ENCODE assay signal across 17 cellular contexts in the genomic region with DNA sequence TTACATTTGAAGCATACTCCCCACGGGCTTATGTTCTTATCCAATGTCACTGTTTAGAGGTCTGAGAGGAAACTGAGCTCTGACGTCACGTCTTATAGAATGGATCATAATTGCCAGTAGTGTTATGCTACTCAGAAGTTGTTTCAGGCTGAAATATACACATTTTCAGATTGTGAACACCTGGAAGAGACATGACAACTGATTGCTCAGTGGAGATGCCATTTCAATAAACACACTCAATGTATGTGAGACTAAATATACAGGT. TPM values are rescaled to one million over a fixed set of nuclear protein-coding genes. Genes with fewer than 3 reads are reported as not detected.
A peak's percentile ranks its signal among the peaks of the same experiment; 100 is the strongest.
DNase-seq lines count a peak whose midpoint lies in the region; ATAC-seq and TF ChIP-seq lines count a peak whose summit lies in the region.
"Had no signal": no experiment of that assay in that cellular context is flagged by ENCODE, and none has a peak within 500 bp of the region (broad histone marks: within the 10 kb centered on the region; RNA-seq: fewer than 3 reads in every experiment).

No MANE protein-coding gene starts in this region.

- H3K9ac ChIP-seq in fibroblast of lung (ENCODE audit: insufficient read depth, low read length): no peak overlapping the region
- H3K9ac ChIP-seq in smooth muscle cell (ENCODE audit: low read depth): peak overlapping the region; percentile 33

- no peaks in the 10 kb centered on the region for H3K27me3 ChIP-seq in SJSA1 (replicated peaks)
- H3K27me3 ChIP-seq in fibroblast of lung (ENCODE audit: control insufficient read depth, insufficient read depth, low read length): no peaks in the 10 kb centered on the region
- H3K27me3 ChIP-seq in smooth muscle cell (ENCODE audit: low read depth): no peaks in the 10 kb centered on the region
- H3K27me3 ChIP-seq: BE2C had no signal

- H3K4me1 ChIP-seq in HEK293 (ENCODE audit: control insufficient read depth, insufficient read depth, low read length) (peaks cover 17% of the 10 kb centered on the region), SJSA1 (replicated peaks) (peaks cover 36% of the 10 kb centered on the region), fibroblast of lung (ENCODE audit: control insufficient read depth, extremely low read depth, insufficient read depth, low read length) (peaks cover 14% of the 10 kb centered on the region), smooth muscle cell (ENCODE audit: low read depth) (peaks cover 38% of the 10 kb centered on the region)

- H3K4me3 ChIP-seq in HEK293 (ENCODE audit: low read depth, low read length) (no peak overlapping the region), SJSA1 (no peak overlapping the region), fibroblast of lung (replicated peaks in 1 of 4; ENCODE audit: control extremely low read depth in 1 of 4, insufficient read depth in 1 of 4, low read depth in 3 of 4, low read length in 4 of 4) (no peak overlapping the region), smooth muscle cell (no peak overlapping the region)
- H3K4me3 ChIP-seq: GM12878 had no signal

- H3K27ac ChIP-seq in HEK293 (ENCODE audit: extremely low read depth, low read depth, low read length): no peak overlapping the region; the same call in 1 of the 2 replicates
- H3K27ac ChIP-seq in SJSA1: peak overlapping the region; percentile 15; the same call in 1 of the 2 replicates
- no peak overlapping the region for H3K27ac ChIP-seq in fibroblast of lung (ENCODE audit: insufficient read depth, low read length)
- peak overlapping the region; percentile 81 for H3K27ac ChIP-seq in smooth muscle cell (ENCODE audit: low read depth)

- TF ChIP-seq CTCF in HEK293 (tag by site-specific recombination; IDR thresholded peaks at IDR 0.05) (no peak), fibroblast of lung (conservative IDR thresholded peaks at IDR 0.05 in 1 of 2, IDR thresholded peaks at IDR 0.05 in 1 of 2; ENCODE audit: low read depth in 1 of 2, low read length in 2 of 2) (no peak), smooth muscle cell (IDR thresholded peaks at IDR 0.05; ENCODE audit: borderline replicate concordance, insufficient read depth, poor library complexity, severe bottlenecking) (no peak)

- ATAC-seq in HG02840 (IDR thresholded peaks at IDR 0.05; ENCODE audit: low FRiP score, unreplicated experiment): no peak

- POLR2A ChIA-PET in HEK293 (lab: Yijun Ruan, JAX): no interaction called here

- H4K20me1 ChIP-seq in fibroblast of lung (ENCODE audit: control insufficient read depth, extremely low read depth, insufficient read depth, low read length): no peaks in the 10 kb centered on the region
- peaks cover 100% of the 10 kb centered on the region for H4K20me1 ChIP-seq in smooth muscle cell (ENCODE audit: low read depth)

- H3K36me3 ChIP-seq in HEK293 (ENCODE audit: control insufficient read depth in 2 of 2, insufficient read depth in 1 of 2, low read length in 2 of 2) (no peaks in the 10 kb centered on the region), SJSA1 (no peaks in the 10 kb centered on the region), fibroblast of lung (ENCODE audit: control insufficient read depth, insufficient read depth, low read length) (no peaks in the 10 kb centered on the region), smooth muscle cell (ENCODE audit: low read depth) (no peaks in the 10 kb centered on the region)
- H3K36me3 ChIP-seq: BE2C had no signal

- no peaks in the 10 kb centered on the region for H3K9me3 ChIP-seq in HEK293 (ENCODE audit: control insufficient read depth, insufficient read depth, low read depth, low read length)
- no peaks in the 10 kb centered on the region for H3K9me3 ChIP-seq in SJSA1 (replicated peaks)
- no peaks in the 10 kb centered on the region for H3K9me3 ChIP-seq in fibroblast of lung (ENCODE audit: control insufficient read depth, insufficient read depth, low read depth, low read length)
- no peaks in the 10 kb centered on the region for H3K9me3 ChIP-seq in smooth muscle cell (replicated peaks; ENCODE audit: low read depth)
- H3K9me3 ChIP-seq: BE2C had no signal

- H3K79me2 ChIP-seq in fibroblast of lung (ENCODE audit: control insufficient read depth, insufficient read depth, low read length) (no peaks in the 10 kb centered on the region), smooth muscle cell (ENCODE audit: low read depth) (peaks cover 98% of the 10 kb centered on the region)

- CTCF ChIA-PET in HEK293 (lab: Yijun Ruan, JAX): no interaction called here

- 21% methylated on average over 3 of the region's 3 CpGs for WGBS in smooth muscle cell (ENCODE audit: low lambda C conversion rate)

- no peak overlapping the region for H2AFZ ChIP-seq in fibroblast of lung (ENCODE audit: low read length)
- no peak overlapping the region for H2AFZ ChIP-seq in smooth muscle cell (ENCODE audit: low read depth)

- peak overlapping the region; percentile 27 for H3K4me2 ChIP-seq in fibroblast of lung (ENCODE audit: extremely low read depth, insufficient read depth, low read length)
- H3K4me2 ChIP-seq in smooth muscle cell: peak overlapping the region; percentile 69

- H3F3A ChIP-seq in smooth muscle cell (ENCODE audit: low read depth): peaks cover 64% of the 10 kb centered on the region

- no peak for DNase-seq in SJSA1 (ENCODE audit: low read depth in 1 of 2, low spot score in 2 of 2)
- no peak for DNase-seq in fibroblast of lung (ENCODE audit: low read depth in 2 of 2)
- no peak for DNase-seq in smooth muscle cell (lab: John Stamatoyannopoulos, UW; ENCODE audit: unreplicated experiment)
- DNase-seq in ecto neural progenitor cell (ENCODE audit: low spot score): no peak
- DNase-seq in globus pallidus (ENCODE audit: low spot score): no peak
- DNase-seq: ACHN; BE2C; C1 segment of cervical spinal cord; CD4-positive, CD25-positive, alpha-beta regulatory T cell; CD8-positive, alpha-beta memory T cell; COR-L47; DMS 273 treated with DMSO at 0.1 percent for 48 hours; DND-41 had no signal

TF ChIP-seq in HEK293, 187 proteins besides CTCF, POLR2A, EP300 and RAD21 (continues in another document):
- TF ChIP-seq ZEB2 (tag by site-specific recombination; IDR thresholded peaks at IDR 0.05) (0 out of 2 replicates have a peak, but pooled peaks have one; percentile 3), ZNF341 (tag by site-specific recombination; IDR thresholded peaks at IDR 0.05; ENCODE audit: low read depth) (no peak), ZBTB21 (tag by site-specific recombination; IDR thresholded peaks at IDR 0.05) (peak; percentile 62; the same call in 1 of the 2 replicates)
- TF ChIP-seq, protein P1, sequence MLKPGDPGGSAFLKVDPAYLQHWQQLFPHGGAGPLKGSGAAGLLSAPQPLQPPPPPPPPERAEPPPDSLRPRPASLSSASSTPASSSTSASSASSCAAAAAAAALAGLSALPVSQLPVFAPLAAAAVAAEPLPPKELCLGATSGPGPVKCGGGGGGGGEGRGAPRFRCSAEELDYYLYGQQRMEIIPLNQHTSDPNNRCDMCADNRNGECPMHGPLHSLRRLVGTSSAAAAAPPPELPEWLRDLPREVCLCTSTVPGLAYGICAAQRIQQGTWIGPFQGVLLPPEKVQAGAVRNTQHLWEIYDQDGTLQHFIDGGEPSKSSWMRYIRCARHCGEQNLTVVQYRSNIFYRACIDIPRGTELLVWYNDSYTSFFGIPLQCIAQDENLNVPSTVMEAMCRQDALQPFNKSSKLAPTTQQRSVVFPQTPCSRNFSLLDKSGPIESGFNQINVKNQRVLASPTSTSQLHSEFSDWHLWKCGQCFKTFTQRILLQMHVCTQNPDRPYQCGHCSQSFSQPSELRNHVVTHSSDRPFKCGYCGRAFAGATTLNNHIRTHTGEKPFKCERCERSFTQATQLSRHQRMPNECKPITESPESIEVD (tag by site-specific recombination; IDR thresholded peaks at IDR 0.05): 0 out of 2 replicates have a peak, but pooled peaks have one; percentile 1

RNA-seq across cellular contexts. Expression of a gene that starts 17.3 kb away (rescaled TPM):
- 1.6 and 3.8 TPM in 2 replicates for total RNA-seq in SJSA1 (2014; rRNA removed; shearing (Covaris generic))
- total RNA-seq in fibroblast of lung (0.77 and 1.3 TPM in 2 replicates), smooth muscle cell (738 and 786 TPM in 2 replicates)
- polyA plus RNA-seq in fibroblast of lung (1.6 and 2.5 TPM in 2 replicates), smooth muscle cell (329 and 495 TPM in 2 replicates)
- 1.4 and 2.0 TPM in 2 replicates for polyA plus RNA-seq in fibroblast of lung (2012)
- polyA minus RNA-seq in fibroblast of lung (ENCODE audit: low replicate concordance): 0.04 and 0.67 TPM in 2 replicates
- total RNA-seq: G401 had no signal
- polyA plus RNA-seq: CD8-positive, alpha-beta memory T cell had no signal

Comparison
In these comparisons a context has a peak if more than half of its experiments do, and no peak if none do; other contexts are left out.
1. H3K27ac ChIP-seq: peak in SJSA1 (single experiment) and smooth muscle cell (single experiment); none in HEK293 (single experiment) and fibroblast of lung (single experiment).
2. RNA of a gene that starts 17.3 kb away (total RNA-seq): 738 to 786 TPM in smooth muscle cell; 1.6 to 3.8 TPM in SJSA1 and 0.77 to 1.3 TPM in fibroblast of lung; every median in the first group is over 100 times any median in the second.